Comparison of ENCODE assay signal across 9 cellular contexts in genomic region chr10:48444861-48445841, GRCh38.
DNase-seq lines count a peak whose midpoint lies in the region; ATAC-seq, FAIRE-seq and TF ChIP-seq lines count a peak whose summit lies in the region.
"Had no signal": no experiment of that assay in that cellular context is flagged by ENCODE, and none has a peak within 500 bp of the region (broad histone marks: within the 10 kb centered on the region; RNA-seq: fewer than 3 reads in every experiment).

No MANE protein-coding gene starts in this region.

- peak overlapping the region; percentile 13 for H3K4ac ChIP-seq in neuronal stem cell (ENCODE audit: low read length)

- no CpG with 5 or more reads among the region's 20 CpGs for WGBS in neuronal stem cell (ENCODE audit: extremely low coverage in 2 of 2, insufficient read length in 2 of 2, insufficient replicate concordance in 1 of 2), 2 donors

- no peak overlapping the region for H4K8ac ChIP-seq in neuronal stem cell (ENCODE audit: low read depth, low read length)

- peak overlapping the region; percentile 96 for H2BK15ac ChIP-seq in neuronal stem cell (ENCODE audit: low read length)

- no peak overlapping the region for H3K27ac ChIP-seq in neuronal stem cell (replicated peaks; ENCODE audit: low read length)

- H3K9me3 ChIP-seq in neuronal stem cell (replicated peaks in 1 of 2; ENCODE audit: control insufficient read depth in 2 of 2, insufficient read depth in 1 of 2, low read depth in 1 of 2, low read length in 2 of 2), result no peaks in the 10 kb centered on the region

- peak overlapping the region; percentile 81 for H4K91ac ChIP-seq in neuronal stem cell (ENCODE audit: low read depth, low read length, poor library complexity)

- peak overlapping the region; percentile 93 for H2BK5ac ChIP-seq in neuronal stem cell (ENCODE audit: low read length)

- FAIRE-seq in GM19239 (lab: Jason Lieb, UNC), result no peak

- no peaks in the 10 kb centered on the region for H3K79me1 ChIP-seq in neuronal stem cell (ENCODE audit: low read depth, low read length)

- H3K4me3 ChIP-seq in astrocyte of the spinal cord (ENCODE audit: low read depth, low read length) (no peak overlapping the region), neuronal stem cell (ENCODE audit: low read length in 2 of 2) (peak overlapping the region in 1 of 2 donors; percentile 17)
- H3K4me3 ChIP-seq: smooth muscle cell had no signal

- H3K18ac ChIP-seq in neuronal stem cell (ENCODE audit: low read length), result peak overlapping the region; percentile 89

- peak overlapping the region; percentile 84 for H3K14ac ChIP-seq in neuronal stem cell (ENCODE audit: low read length)

- H2BK120ac ChIP-seq in neuronal stem cell (ENCODE audit: low read depth, low read length), result peak overlapping the region; percentile 69

- no peak overlapping the region for H2AFZ ChIP-seq in neuronal stem cell (ENCODE audit: low read length)

- peak overlapping the region; percentile 61 for H3K9ac ChIP-seq in neuronal stem cell (ENCODE audit: low read depth, low read length, poor library complexity)

- H3K23ac ChIP-seq in neuronal stem cell (ENCODE audit: low read depth, low read length, poor library complexity), result peak overlapping the region; percentile 82

- H3K36me3 ChIP-seq in neuronal stem cell (replicated peaks in 1 of 2; ENCODE audit: control insufficient read depth in 2 of 2, insufficient read depth in 2 of 2, low read length in 2 of 2), result peaks cover 0 to 2% of the 10 kb centered on the region in 2 donors

- ATAC-seq in GM21786 (IDR thresholded peaks at IDR 0.05; ENCODE audit: unreplicated experiment), result no peak

- H2BK12ac ChIP-seq in neuronal stem cell (ENCODE audit: low read length), result peak overlapping the region; percentile 91

- H2AK5ac ChIP-seq in neuronal stem cell (ENCODE audit: low read depth, low read length), result peak overlapping the region; percentile 90

- H3K4me2 ChIP-seq in neuronal stem cell (ENCODE audit: insufficient read depth, low read length, poor library complexity, severe bottlenecking), result no peak overlapping the region
- H3K4me2 ChIP-seq: smooth muscle cell had no signal

- H3K4me1 ChIP-seq in neuronal stem cell (ENCODE audit: control insufficient read depth in 2 of 2, insufficient read depth in 1 of 2, low read depth in 1 of 2, low read length in 2 of 2), result peaks cover 0 to 16% of the 10 kb centered on the region in 2 donors

- DNase-seq in ELR (ENCODE audit: low read depth), result peak; percentile 20
- peak; percentile 25 for DNase-seq in NCI-H1092 treated with DMSO at 0.1 percent for 48 hours (lab: John Stamatoyannopoulos, UW)
- DNase-seq in astrocyte of the spinal cord (ENCODE audit: low read depth, low spot score), result no peak
- no peak for DNase-seq in neuronal stem cell (ENCODE audit: low spot score)
- DNase-seq in GM19239 (ENCODE audit: insufficient read length, low spot score), result no peak
- DNase-seq in stimulated activated naive CD4-positive, alpha-beta T cell (lab: John Stamatoyannopoulos, UW), result no peak
- DNase-seq: immature natural killer cell had no signal

- H3K27me3 ChIP-seq in neuronal stem cell (ENCODE audit: control insufficient read depth in 3 of 3, insufficient read depth in 3 of 3, low read depth in 1 of 3, low read length in 3 of 3), result no peaks in the 10 kb centered on the region

- peak; percentile 15 for TF ChIP-seq CTCF in astrocyte of the spinal cord (IDR thresholded peaks at IDR 0.05; ENCODE audit: low read depth, low read length)

- in situ Hi-C loops in astrocyte of the spinal cord (cut with HindIII; ENCODE audit: low sequenced_read_pairs), result no loop called here

Comparison
In these comparisons a context has a peak if more than half of its experiments do, and no peak if none do; other contexts are left out.
1. DNase-seq: peak in ELR (single experiment) and NCI-H1092 treated with DMSO at 0.1 percent for 48 hours (single experiment); none in astrocyte of the spinal cord (single experiment), neuronal stem cell (single experiment), GM19239 (single experiment) and stimulated activated naive CD4-positive, alpha-beta T cell (0 of 6).